8 cellular contexts compared by ENCODE assay signal in genomic region chr15:90660996-90661325, GRCh38. TPM values are rescaled to one million over a fixed set of nuclear protein-coding genes. Genes with fewer than 3 reads are reported as not detected.
DNase-seq lines count a peak whose midpoint lies in the region; ATAC-seq and TF ChIP-seq lines count a peak whose summit lies in the region.
"Not testable (repeated sequence)": the region's sequence is repeated elsewhere in the genome, so short reads cannot be mapped to it uniquely, and the experiment has no call there.

No MANE protein-coding gene starts in this region.

- H2AK9ac ChIP-seq in IMR-90 (replicated peaks; ENCODE audit: low read depth, low read length, poor library complexity), result not testable (repeated sequence)

- H2BK12ac ChIP-seq in trophoblast cell (ENCODE audit: low read length), result not testable (repeated sequence)

- not testable (repeated sequence) for TF ChIP-seq RAD21 in IMR-90 (IDR thresholded peaks at IDR 0.05; ENCODE audit: low read length)

- POLR2A ChIA-PET in CD4-positive, alpha-beta memory T cell (lab: Charles Lee; ENCODE audit: partially characterized antibody), result interaction anchor here (0.9 to 1.3 kb wide), 3 partner anchors 9 to 362 kb away, joined by 3 to 5 read pairs (median 3); partner anchors contain the start of genes BLM and VPS33B
- POLR2A ChIA-PET in IMR-90 (lab: Charles Lee; ENCODE audit: unreplicated experiment); PC-3 (lab: Charles Lee; ENCODE audit: unreplicated experiment): not testable (repeated sequence)

- H3K56ac ChIP-seq in IMR-90 (ENCODE audit: extremely low read depth, insufficient read depth, low read length), result not testable (repeated sequence)

- H3F3A ChIP-seq in PC-3 (ENCODE audit: low read length, unreplicated experiment), result not testable (repeated sequence)

- WGBS in IMR-90 (ENCODE audit: extremely low coverage in 2 of 2, insufficient read length in 1 of 2), 2 experiments, result no CpG with 5 or more reads among the region's 4 CpGs
- WGBS in trophoblast cell (ENCODE audit: extremely low coverage, insufficient coverage, insufficient read length), result no CpG with 5 or more reads among the region's 4 CpGs

- not testable (repeated sequence) for TF ChIP-seq POLR2A in IMR-90 (IDR thresholded peaks at IDR 0.05; ENCODE audit: low read depth, low read length)

- CTCF ChIA-PET in CD4-positive, alpha-beta memory T cell (lab: Charles Lee; ENCODE audit: partially characterized antibody), result interaction anchor here (3.7 kb wide), 1 partner anchor 13 kb away, joined by 16 read pairs; no protein-coding TSS in a partner anchor
- CTCF ChIA-PET in IMR-90 (lab: Yijun Ruan, JAX); PC-3 (lab: Charles Lee): not testable (repeated sequence)

- not testable (repeated sequence) for BruUV-seq in IMR-90 (replicated peaks; lab: Mats Ljungman, UMichigan); PC-3 (replicated peaks; lab: Mats Ljungman, UMichigan)

- not testable (repeated sequence) for H3K9me3 ChIP-seq in CD4-positive, alpha-beta memory T cell (ENCODE audit: control insufficient read depth in 1 of 2, low read length in 2 of 2); IMR-90 (ENCODE audit: control insufficient read depth, insufficient read depth, low read length); PC-3 (ENCODE audit: low read length); right atrium auricular region; trophoblast cell (ENCODE audit: insufficient read depth, low read depth, low read length); tibial artery

- H4K20me1 ChIP-seq in IMR-90 (ENCODE audit: insufficient read depth, low read length); PC-3 (ENCODE audit: low read length): not testable (repeated sequence)

- not testable (repeated sequence) for H4K8ac ChIP-seq in IMR-90 (ENCODE audit: low read depth in 2 of 2, low read length in 2 of 2)
- peak overlapping the region; percentile 11 for H4K8ac ChIP-seq in trophoblast cell (ENCODE audit: low read depth, low read length)

- not testable (repeated sequence) for H3K4me2 ChIP-seq in IMR-90 (ENCODE audit: low read depth, low read length); trophoblast cell (ENCODE audit: low read length)
- peak overlapping the region; percentile 27; the same call in 1 of the 2 replicates for H3K4me2 ChIP-seq in PC-3 (ENCODE audit: low read length)

- in situ Hi-C loops in IMR-90 (cut with MboI; ENCODE audit: low sequenced_read_pairs), result not testable (repeated sequence)

- H3K27me3 ChIP-seq in CD4-positive, alpha-beta memory T cell (ENCODE audit: insufficient read depth, low read length), result peaks cover 12% of the 10 kb centered on the region
- H3K27me3 ChIP-seq in IMR-90 (ENCODE audit: control insufficient read depth, insufficient read depth, low read length); PC-3 (ENCODE audit: low read length); right atrium auricular region; trophoblast cell (ENCODE audit: insufficient read depth, low read length); tibial artery: not testable (repeated sequence)

- not testable (repeated sequence) for H3K36me3 ChIP-seq in CD4-positive, alpha-beta memory T cell (ENCODE audit: insufficient read depth, low read length); IMR-90 (ENCODE audit: control insufficient read depth, insufficient read depth, low read length); PC-3 (ENCODE audit: low read depth, low read length); right atrium auricular region; trophoblast cell (ENCODE audit: control insufficient read depth in 1 of 2, insufficient read depth in 2 of 2, low read length in 2 of 2); tibial artery

- not testable (repeated sequence) for H3K23ac ChIP-seq in IMR-90 (ENCODE audit: low read depth, low read length); trophoblast cell (ENCODE audit: low read length)

- intact Hi-C loops in CD4-positive, alpha-beta memory T cell (cut with micrococcal nuclease), result loop anchor here (1.0 to 2.0 kb wide), 2 partner anchors 17 to 56 kb away; partner anchors contain the start of gene BLM
- intact Hi-C loops in IMR-90 (cut with micrococcal nuclease), result loop anchor here (5.0 kb wide), 1 partner anchor 226 kb away; no protein-coding TSS in a partner anchor
- intact Hi-C loops in PC-3 (cut with micrococcal nuclease); tibial artery (cut with DNase I; ENCODE audit: low total_unique reads): not testable (repeated sequence)

- not testable (repeated sequence) for H3K36me3 Mint-ChIP-seq in CD4-positive, alpha-beta memory T cell; activated T-cell treated with anti-CD3 and anti-CD28 coated beads, Interleukin-2, amount 50 U/mL, for 24 hours (ENCODE audit: low read depth)
- peaks cover 10% of the 10 kb centered on the region for H3K36me3 Mint-ChIP-seq in central memory CD8-positive, alpha-beta T cell (ENCODE audit: insufficient read depth)

- not testable (repeated sequence) for H3K79me2 ChIP-seq in PC-3 (ENCODE audit: low read length); trophoblast cell (ENCODE audit: control insufficient read depth, insufficient read depth, low read length, poor library complexity)

- H3K27ac Mint-ChIP-seq in CD4-positive, alpha-beta memory T cell, result peak overlapping the region in 5 of 7 donors; percentile 52 to 96 (median 88)
- peak overlapping the region; percentile 46 for H3K27ac Mint-ChIP-seq in activated T-cell treated with anti-CD3 and anti-CD28 coated beads, Interleukin-2, amount 50 U/mL, for 24 hours
- peak overlapping the region; percentile 88 for H3K27ac Mint-ChIP-seq in central memory CD8-positive, alpha-beta T cell (ENCODE audit: low read depth)

- not testable (repeated sequence) for H3K14ac ChIP-seq in IMR-90 (replicated peaks; ENCODE audit: low read depth, low read length); trophoblast cell (ENCODE audit: low read length)

- H4K5ac ChIP-seq in IMR-90 (ENCODE audit: low read depth, low read length), result not testable (repeated sequence)

- H3K4ac ChIP-seq in IMR-90 (ENCODE audit: low read depth, low read length), result peak overlapping the region; percentile 12
- not testable (repeated sequence) for H3K4ac ChIP-seq in trophoblast cell (ENCODE audit: low read depth, low read length)

- peak overlapping the region; percentile 79 for H2AFZ ChIP-seq in IMR-90 (replicated peaks; ENCODE audit: low read length, poor library complexity)
- H2AFZ ChIP-seq in PC-3 (ENCODE audit: low read length); trophoblast cell (ENCODE audit: insufficient read depth, low read length, poor library complexity): not testable (repeated sequence)

- peaks cover 66% of the 10 kb centered on the region for H3K4me1 ChIP-seq in CD4-positive, alpha-beta memory T cell (ENCODE audit: insufficient read depth, low read length)
- H3K4me1 ChIP-seq in IMR-90 (ENCODE audit: control insufficient read depth, insufficient read depth, low read length) (peaks cover 11% of the 10 kb centered on the region), PC-3 (ENCODE audit: insufficient read depth, low read length) (peaks cover 19% of the 10 kb centered on the region), right atrium auricular region (peaks cover 0 to 32% of the 10 kb centered on the region in 2 donors), tibial artery (peaks cover 0 to 31% (median 16%) of the 10 kb centered on the region in 4 donors)
- not testable (repeated sequence) for H3K4me1 ChIP-seq in trophoblast cell (ENCODE audit: control insufficient read depth in 1 of 2, insufficient read depth in 2 of 2, low read length in 2 of 2)

- H3K9me1 ChIP-seq in IMR-90 (ENCODE audit: insufficient read depth, low read length), result not testable (repeated sequence)

- H3K27me3 Mint-ChIP-seq in CD4-positive, alpha-beta memory T cell, result peaks cover 26 to 37% of the 10 kb centered on the region in 2 donors
- H3K27me3 Mint-ChIP-seq in activated T-cell treated with anti-CD3 and anti-CD28 coated beads, Interleukin-2, amount 50 U/mL, for 24 hours, result peaks cover 54% of the 10 kb centered on the region
- peaks cover 48% of the 10 kb centered on the region for H3K27me3 Mint-ChIP-seq in central memory CD8-positive, alpha-beta T cell

- H3K9me2 ChIP-seq in PC-3 (replicated peaks; ENCODE audit: low read length), result not testable (repeated sequence)

- not testable (repeated sequence) for H2BK20ac ChIP-seq in IMR-90 (ENCODE audit: low read depth, low read length)

- dilution Hi-C loops in IMR-90 (cut with HindIII; ENCODE audit: low sequenced_read_pairs, unreplicated experiment), result not testable (repeated sequence)

- not testable (repeated sequence) for TF ChIP-seq CTCF in IMR-90 (conservative IDR thresholded peaks at IDR 0.05; ENCODE audit: low read depth, low read length); PC-3 (conservative IDR thresholded peaks at IDR 0.05; ENCODE audit: low read depth, low read length); right atrium auricular region (IDR thresholded peaks at IDR 0.05); tibial artery (IDR thresholded peaks at IDR 0.05)

- not testable (repeated sequence) for H3K9ac ChIP-seq in IMR-90 (ENCODE audit: low read depth, low read length); PC-3 (ENCODE audit: low read length); trophoblast cell (ENCODE audit: low read length)

- not testable (repeated sequence) for H3K27ac ChIP-seq in CD4-positive, alpha-beta memory T cell (ENCODE audit: low read depth, low read length); IMR-90 (ENCODE audit: insufficient read depth, low read length); PC-3 (ENCODE audit: low read length); trophoblast cell (ENCODE audit: low read depth, low read length)
- H3K27ac ChIP-seq in right atrium auricular region (peak overlapping the region; percentile 82 to 83), tibial artery (peak overlapping the region; percentile 82 to 86)

- not testable (repeated sequence) for H2BK120ac ChIP-seq in IMR-90 (ENCODE audit: low read depth, low read length)
- peak overlapping the region; percentile 79 for H2BK120ac ChIP-seq in trophoblast cell (ENCODE audit: insufficient read depth, low read length, poor library complexity)

- H4K91ac ChIP-seq in IMR-90 (ENCODE audit: insufficient read depth, low read depth, low read length); trophoblast cell (ENCODE audit: low read depth, low read length): not testable (repeated sequence)

- not testable (repeated sequence) for H2AK5ac ChIP-seq in IMR-90 (ENCODE audit: low read depth, low read length); trophoblast cell (ENCODE audit: low read length)

- not testable (repeated sequence) for H3K79me1 ChIP-seq in IMR-90 (ENCODE audit: low read depth in 1 of 2, low read length in 2 of 2); trophoblast cell (ENCODE audit: low read length)

- not testable (repeated sequence) for H3K18ac ChIP-seq in IMR-90 (ENCODE audit: low read depth, low read length)
- peak overlapping the region; percentile 0 for H3K18ac ChIP-seq in trophoblast cell (ENCODE audit: low read length)

- H3K4me1 Mint-ChIP-seq in CD4-positive, alpha-beta memory T cell, result peaks cover 54 to 75% (median 62%) of the 10 kb centered on the region in 4 donors
- H3K4me1 Mint-ChIP-seq in activated T-cell treated with anti-CD3 and anti-CD28 coated beads, Interleukin-2, amount 50 U/mL, for 24 hours (ENCODE audit: low read depth), result peaks cover 77% of the 10 kb centered on the region
- H3K4me1 Mint-ChIP-seq in central memory CD8-positive, alpha-beta T cell, result peaks cover 73% of the 10 kb centered on the region

- H2BK5ac ChIP-seq in IMR-90 (ENCODE audit: low read depth, low read length, poor library complexity, severe bottlenecking); trophoblast cell (ENCODE audit: low read depth, low read length, poor library complexity): not testable (repeated sequence)

- DNase-seq in CD4-positive, alpha-beta memory T cell; IMR-90; PC-3; activated T-cell treated with anti-CD3 and anti-CD28 coated beads, Interleukin-2, amount 50 U/mL, for 24 hours; central memory CD8-positive, alpha-beta T cell (ENCODE audit: low spot score in 2 of 2); right atrium auricular region (ENCODE audit: low spot score); trophoblast cell: not testable (repeated sequence)
- peak in 1 of 2 donors; percentile 21 for DNase-seq in tibial artery

- ATAC-seq in IMR-90 (ENCODE audit: low read depth); PC-3; central memory CD8-positive, alpha-beta T cell (replicated peaks; ENCODE audit: extremely low read depth, poor library complexity, severe bottlenecking): not testable (repeated sequence)

- H4K12ac ChIP-seq in trophoblast cell (ENCODE audit: low read depth, low read length), result not testable (repeated sequence)

- peak overlapping the region in 1 of 2 donors; percentile 33 for H3K4me3 ChIP-seq in CD4-positive, alpha-beta memory T cell (ENCODE audit: low read length in 2 of 2)
- not testable (repeated sequence) for H3K4me3 ChIP-seq in IMR-90 (ENCODE audit: insufficient read depth, low read depth, low read length); PC-3 (ENCODE audit: low read length); trophoblast cell (ENCODE audit: low read depth, low read length)
- peak overlapping the region in 1 of 2 donors; percentile 32 for H3K4me3 ChIP-seq in right atrium auricular region
- H3K4me3 ChIP-seq in tibial artery, result peak overlapping the region; percentile 24 to 33

- H2BK15ac ChIP-seq in IMR-90 (ENCODE audit: low read depth, low read length), result not testable (repeated sequence)

- not testable (repeated sequence) for H3K9me3 Mint-ChIP-seq in CD4-positive, alpha-beta memory T cell; activated T-cell treated with anti-CD3 and anti-CD28 coated beads, Interleukin-2, amount 50 U/mL, for 24 hours; central memory CD8-positive, alpha-beta T cell

- H3K4me3 Mint-ChIP-seq in CD4-positive, alpha-beta memory T cell, result peak overlapping the region; percentile 47 to 90 (median 79)
- H3K4me3 Mint-ChIP-seq in activated T-cell treated with anti-CD3 and anti-CD28 coated beads, Interleukin-2, amount 50 U/mL, for 24 hours, result peak overlapping the region; percentile 59
- peak overlapping the region; percentile 68 for H3K4me3 Mint-ChIP-seq in central memory CD8-positive, alpha-beta T cell

RNA-seq across cellular contexts. Expression of gene BLM, which starts 56.2 kb away (rescaled TPM):
- total RNA-seq in CD4-positive, alpha-beta memory T cell, result 1 to 10 TPM; 6.5 to 8.9 TPM
- polyA plus RNA-seq in CD4-positive, alpha-beta memory T cell, result 1 to 10 TPM; 1.2 to 5.5 TPM
- 6.5 and 7.2 TPM in 2 replicates for total RNA-seq in IMR-90 (2012; rRNA removed)
- 2.3 and 2.5 TPM in 2 replicates for polyA plus RNA-seq in IMR-90 (2012; rRNA removed)
- polyA plus RNA-seq in IMR-90 (2012; cell fraction: cytosol; rRNA removed), result 0.26 and 0.64 TPM in 2 replicates
- polyA plus RNA-seq in IMR-90 (2012; cell fraction: nucleus; rRNA removed; ENCODE audit: low replicate concordance), result 0.27 and 1.7 TPM in 2 replicates
- total RNA-seq in PC-3 (2014; rRNA removed), result 10.3 and 18.7 TPM in 2 replicates
- 10 to 100 TPM; 19.3 to 26.7 TPM for total RNA-seq in right atrium auricular region
- polyA plus RNA-seq in trophoblast cell (2013), result 15.0 and 15.9 TPM in 2 replicates
